Comparison of ENCODE assay signal across 15 cellular contexts in the genomic region with DNA sequence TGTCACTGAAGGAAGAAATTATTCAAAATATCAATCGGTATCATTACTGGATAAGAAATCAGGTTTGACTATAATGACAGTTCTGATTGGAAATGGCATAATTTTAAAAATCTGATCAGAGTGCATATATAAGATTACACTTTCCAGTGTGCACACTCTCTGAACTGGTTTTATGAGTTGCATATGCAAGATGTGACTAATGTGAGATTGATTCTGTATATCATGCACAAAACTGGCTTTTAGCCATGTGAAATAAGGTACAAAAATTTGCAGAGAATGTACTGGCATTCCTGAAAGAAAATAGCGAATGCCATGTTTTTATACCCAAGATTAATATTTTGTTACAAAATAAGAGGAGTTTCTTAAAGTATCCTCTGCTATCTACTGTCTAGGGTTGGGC.
"Had no signal": no experiment of that assay in that cellular context is flagged by ENCODE, and none has a peak within 500 bp of the region (broad histone marks: within the 10 kb centered on the region; RNA-seq: fewer than 3 reads in every experiment).

No MANE protein-coding gene starts in this region.

- DNase-seq: activated B cell treated with CpG ODN at 0.5 μM for 24 hours; activated CD4-positive, alpha-beta T cell treated with anti-CD3 and anti-CD28 coated beads, Interleukin-2, amount 50 U/mL, for 1 hour; activated CD8-positive, alpha-beta memory T cell treated with anti-CD3 and anti-CD28 coated beads, Interleukin-2, amount 10 ng/mL, durations not matched to agents 7 days and 5 days; activated gamma-delta T cell treated with Interleukin-2 at 50 U/mL for 16 hours; activated T-cell treated with anti-CD3 and anti-CD28 coated beads, Interleukin-2, amount 50 U/mL, for 24 hours; central memory CD4-positive, alpha-beta T cell; dermis blood vessel endothelial cell; erythroblast; glutamatergic neuron; mammary epithelial cell; mucosa of descending colon; natural killer cell; posterior cingulate gyrus had no signal

- H3K9me3 ChIP-seq: mucosa of descending colon, tibial nerve had no signal

- H3K27me3 ChIP-seq: tibial nerve had no signal

- H3K9me3 Mint-ChIP-seq: activated B cell treated with CpG ODN at 0.5 μM for 24 hours; activated T-cell treated with anti-CD3 and anti-CD28 coated beads, Interleukin-2, amount 50 U/mL, for 24 hours; natural killer cell had no signal

- H3K4me2 ChIP-seq: smooth muscle cell had no signal

- H3K27ac ChIP-seq: tibial nerve had no signal

- H3K27ac Mint-ChIP-seq: activated B cell treated with CpG ODN at 0.5 μM for 24 hours; activated CD8-positive, alpha-beta memory T cell treated with anti-CD3 and anti-CD28 coated beads, Interleukin-2, amount 10 ng/mL, durations not matched to agents 7 days and 5 days; activated T-cell treated with anti-CD3 and anti-CD28 coated beads, Interleukin-2, amount 50 U/mL, for 24 hours had no signal

- H3K27me3 Mint-ChIP-seq: activated B cell treated with CpG ODN at 0.5 μM for 24 hours; activated CD8-positive, alpha-beta memory T cell treated with anti-CD3 and anti-CD28 coated beads, Interleukin-2, amount 10 ng/mL, durations not matched to agents 7 days and 5 days; activated T-cell treated with anti-CD3 and anti-CD28 coated beads, Interleukin-2, amount 50 U/mL, for 24 hours had no signal

- ATAC-seq: activated CD8-positive, alpha-beta memory T cell treated with anti-CD3 and anti-CD28 coated beads, Interleukin-2, amount 10 ng/mL, durations not matched to agents 7 days and 5 days; mucosa of descending colon; natural killer cell had no signal

- H3K4me3 ChIP-seq: mucosa of descending colon, smooth muscle cell, tibial nerve had no signal

- H3K4me3 Mint-ChIP-seq: activated B cell treated with CpG ODN at 0.5 μM for 24 hours; activated CD8-positive, alpha-beta memory T cell treated with anti-CD3 and anti-CD28 coated beads, Interleukin-2, amount 10 ng/mL, durations not matched to agents 7 days and 5 days; activated T-cell treated with anti-CD3 and anti-CD28 coated beads, Interleukin-2, amount 50 U/mL, for 24 hours; natural killer cell had no signal
